In the genomic region with DNA sequence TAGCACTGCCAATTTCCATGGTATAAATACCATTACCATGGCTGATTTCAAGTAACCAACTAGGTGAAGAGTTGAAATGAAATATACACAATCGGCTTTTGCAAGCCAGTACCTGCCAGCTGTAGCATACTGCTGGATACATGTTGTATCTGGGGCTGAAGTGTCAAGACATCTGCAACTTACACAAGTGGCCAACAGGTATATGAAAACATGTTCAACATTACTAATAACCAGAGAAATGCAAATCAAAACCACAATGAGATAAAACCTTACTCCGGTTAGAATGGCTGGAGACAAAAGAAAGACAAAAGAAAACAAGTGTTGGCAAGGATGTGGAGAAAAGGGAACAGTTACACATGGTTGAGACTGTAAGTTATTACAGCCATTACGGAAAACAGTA, we compare ENCODE assay signal across 14 cellular contexts. TPM values are rescaled to one million over a fixed set of nuclear protein-coding genes. Genes with fewer than 3 reads are reported as not detected.
DNase-seq lines count a peak whose midpoint lies in the region; ATAC-seq lines count a peak whose summit lies in the region.
"Had no signal": no experiment of that assay in that cellular context is flagged by ENCODE, and none has a peak within 500 bp of the region (broad histone marks: within the 10 kb centered on the region; RNA-seq: fewer than 3 reads in every experiment).

No MANE protein-coding gene starts in this region.

- intact Hi-C loops in left ventricle myocardium superior (cut with micrococcal nuclease) (no loop called here), left cardiac atrium (cut with DNase I) (no loop called here), left colon (cut with DNase I, micrococcal nuclease) (no loop called here)

- peaks cover 24 to 38% of the 10 kb centered on the region in 2 donors for H3K36me3 Mint-ChIP-seq in stimulated activated naive B cell treated with anti-CD40 and anti-IgM and Interleukin-4, amounts not matched to agents 10 μg/mL and 1 μg/mL and 100 μg/mL, for 72 hours

- H3K4me3 Mint-ChIP-seq in stimulated activated naive B cell treated with anti-CD40 and anti-IgM and Interleukin-4, amounts not matched to agents 10 μg/mL and 1 μg/mL and 100 μg/mL, for 72 hours = no peak overlapping the region
- H3K4me3 Mint-ChIP-seq: stimulated activated naive CD8-positive, alpha-beta T cell treated with anti-CD3 and anti-CD28 coated beads, Interleukin-15, Interleukin-2, amounts not matched to agents 100 ng/mL and 50 ng/mL, for 24 hours had no signal

- peaks cover 14 to 42% of the 10 kb centered on the region in 2 donors for H3K4me1 Mint-ChIP-seq in stimulated activated naive B cell treated with anti-CD40 and anti-IgM and Interleukin-4, amounts not matched to agents 10 μg/mL and 1 μg/mL and 100 μg/mL, for 72 hours

- H3K27ac Mint-ChIP-seq in stimulated activated naive B cell treated with anti-CD40 and anti-IgM and Interleukin-4, amounts not matched to agents 10 μg/mL and 1 μg/mL and 100 μg/mL, for 72 hours = peak overlapping the region; percentile 52
- H3K27ac Mint-ChIP-seq: stimulated activated naive CD8-positive, alpha-beta T cell treated with anti-CD3 and anti-CD28 coated beads, Interleukin-15, Interleukin-2, amounts not matched to agents 100 ng/mL and 50 ng/mL, for 24 hours had no signal

- peak; percentile 56 for ATAC-seq in left ventricle myocardium superior
- no peak for ATAC-seq in left cardiac atrium
- ATAC-seq in HG02759 (IDR thresholded peaks at IDR 0.05; ENCODE audit: unreplicated experiment) = peak; percentile 94
- peak; percentile 72 for ATAC-seq in HG03565 (IDR thresholded peaks at IDR 0.05; ENCODE audit: unreplicated experiment)
- peak in 1 of 2 donors; percentile 39 for ATAC-seq in stimulated activated naive B cell treated with anti-CD40 and anti-IgM and Interleukin-4, amounts not matched to agents 10 μg/mL and 1 μg/mL and 100 μg/mL, for 72 hours (replicated peaks)
- ATAC-seq in left colon = no peak

- no peaks in the 10 kb centered on the region for H3K9me3 Mint-ChIP-seq in stimulated activated naive B cell treated with anti-CD40 and anti-IgM and Interleukin-4, amounts not matched to agents 10 μg/mL and 1 μg/mL and 100 μg/mL, for 72 hours
- H3K9me3 Mint-ChIP-seq: stimulated activated naive CD8-positive, alpha-beta T cell treated with anti-CD3 and anti-CD28 coated beads, Interleukin-15, Interleukin-2, amounts not matched to agents 100 ng/mL and 50 ng/mL, for 24 hours had no signal

- DNase-seq in left ventricle myocardium superior (no peak), left cardiac atrium (no peak), left colon (no peak), COR-L47 (lab: John Stamatoyannopoulos, UW) (no peak)
- DNase-seq in stimulated activated naive B cell treated with anti-CD40 and anti-IgM and Interleukin-4, amounts not matched to agents 10 μg/mL and 1 μg/mL and 100 μg/mL, for 72 hours = no peak
- no peak for DNase-seq in stimulated activated CD4-positive, alpha-beta T cell treated with anti-CD3 and anti-CD28 coated beads, Interleukin-4, amount 100 ng/mL, for 4 hours
- DNase-seq: activated gamma-delta T cell, DMS79, MG63, NCI-H446, SIG-M5 had no signal

- no peaks in the 10 kb centered on the region for H3K27me3 Mint-ChIP-seq in stimulated activated naive B cell treated with anti-CD40 and anti-IgM and Interleukin-4, amounts not matched to agents 10 μg/mL and 1 μg/mL and 100 μg/mL, for 72 hours
- H3K27me3 Mint-ChIP-seq: stimulated activated naive CD8-positive, alpha-beta T cell treated with anti-CD3 and anti-CD28 coated beads, Interleukin-15, Interleukin-2, amounts not matched to agents 100 ng/mL and 50 ng/mL, for 24 hours had no signal

RNA-seq across cellular contexts. Expression of gene ATOSA, which starts 11.6 kb away (rescaled TPM):
- 27.5 TPM for total RNA-seq in left ventricle myocardium superior
- 10 to 100 TPM; 24.9 to 27.6 TPM for total RNA-seq in left cardiac atrium
- total RNA-seq in left colon = 10 to 100 TPM; 46.4 to 59.0 TPM

Comparison
In these comparisons a context has a peak if more than half of its experiments do, and no peak if none do; other contexts are left out.
1. ATAC-seq: peak in left ventricle myocardium superior (single experiment), HG02759 (single experiment) and HG03565 (single experiment); none in left cardiac atrium (0 of 2) and left colon (single experiment).